In genomic region chr1:12148958-12149790, GRCh38 we compare ENCODE assay signal across 13 cellular contexts. TPM values are rescaled to one million over a fixed set of nuclear protein-coding genes. Genes with fewer than 3 reads are reported as not detected.
DNase-seq lines count a peak whose midpoint lies in the region; ATAC-seq and TF ChIP-seq lines count a peak whose summit lies in the region.
"Had no signal": no experiment of that assay in that cellular context is flagged by ENCODE, and none has a peak within 500 bp of the region (broad histone marks: within the 10 kb centered on the region; RNA-seq: fewer than 3 reads in every experiment).

No MANE protein-coding gene starts in this region.

- peak; percentile 15 for DNase-seq in DMS79 treated with DMSO at 0.1 percent for 48 hours (lab: John Stamatoyannopoulos, UW)
- DNase-seq in DMS79 (lab: John Stamatoyannopoulos, UW) = no peak
- DNase-seq in HL-60 (ENCODE audit: low read depth in 1 of 2, low spot score in 1 of 2) = no peak
- DNase-seq in choroid plexus epithelial cell (ENCODE audit: low read depth) = peak; percentile 65
- no peak for DNase-seq in gastrocnemius medialis
- DNase-seq in DMS 273 treated with DMSO at 0.1 percent for 48 hours (lab: John Stamatoyannopoulos, UW) = no peak
- DNase-seq: SHP77, substantia nigra had no signal

- ATAC-seq in gastrocnemius medialis (no peak), gastroesophageal sphincter (no peak), HG03521 (IDR thresholded peaks at IDR 0.05; ENCODE audit: unreplicated experiment) (no peak)

- H3K4me3 ChIP-seq in HL-60 (replicated peaks; ENCODE audit: insufficient read depth, low read length) (no peak overlapping the region), choroid plexus epithelial cell (ENCODE audit: low read depth, low read length) (no peak overlapping the region), gastrocnemius medialis (no peak overlapping the region), gastroesophageal sphincter (no peak overlapping the region)
- H3K4me3 ChIP-seq: cardiac muscle cell, mucosa of descending colon had no signal

- no peaks in the 10 kb centered on the region for H3K36me3 ChIP-seq in gastrocnemius medialis
- no peaks in the 10 kb centered on the region for H3K36me3 ChIP-seq in gastroesophageal sphincter
- H3K36me3 ChIP-seq: cardiac muscle cell had no signal

- H3K4me1 ChIP-seq in gastrocnemius medialis = peaks cover 4 to 17% of the 10 kb centered on the region in 2 donors
- H3K4me1 ChIP-seq in gastroesophageal sphincter = peaks cover 0 to 33% (median under 1%) of the 10 kb centered on the region in 3 donors

- H3K27me3 ChIP-seq in HL-60 (ENCODE audit: insufficient read depth, poor library complexity, severe bottlenecking) (no peaks in the 10 kb centered on the region), gastrocnemius medialis (no peaks in the 10 kb centered on the region), gastroesophageal sphincter (no peaks in the 10 kb centered on the region)
- H3K27me3 ChIP-seq: cardiac muscle cell had no signal

- intact Hi-C loops in gastrocnemius medialis (cut with DNase I; ENCODE audit: low total_unique reads) = no loop called here

- H3K9me3 ChIP-seq in gastrocnemius medialis (no peaks in the 10 kb centered on the region), gastroesophageal sphincter (peaks cover 0 to 6% (median 0%) of the 10 kb centered on the region in 3 donors)
- H3K9me3 ChIP-seq: mucosa of descending colon had no signal

- TF ChIP-seq CTCF in HL-60 (IDR thresholded peaks at IDR 0.05; ENCODE audit: insufficient read depth, low read length) (no peak), choroid plexus epithelial cell (conservative IDR thresholded peaks at IDR 0.05; ENCODE audit: low read depth, low read length) (no peak), gastrocnemius medialis (IDR thresholded peaks at IDR 0.05 in 4 of 5, conservative IDR thresholded peaks at IDR 0.05 in 1 of 5) (no peak), gastroesophageal sphincter (IDR thresholded peaks at IDR 0.05) (no peak)

- no peak for TF ChIP-seq POLR2A in gastrocnemius medialis (IDR thresholded peaks at IDR 0.05)
- TF ChIP-seq POLR2A in gastroesophageal sphincter (IDR thresholded peaks at IDR 0.05) = no peak

- 29 to 73% methylated on average over 2 to 4 of the region's 5 CpGs for WGBS in gastroesophageal sphincter (ENCODE audit: low coverage in 1 of 2), 2 donors

- H3K27ac ChIP-seq in HL-60 (replicated peaks) (peak overlapping the region; percentile 78), gastrocnemius medialis (peak overlapping the region; percentile 56 to 72 (median 68)), gastroesophageal sphincter (peak overlapping the region in 2 of 4 donors; percentile 61 to 63)
- H3K27ac ChIP-seq: 22Rv1, cardiac muscle cell had no signal

- in situ Hi-C loops in gastrocnemius medialis (cut with MboI; ENCODE audit: low sequenced_read_pairs in 4 of 4) = no loop called here

- no peak for TF ChIP-seq EP300 in gastroesophageal sphincter (IDR thresholded peaks at IDR 0.05)

RNA-seq across cellular contexts. Expression of gene TNFRSF1B, which starts 17.6 kb away (rescaled TPM):
- total RNA-seq in gastrocnemius medialis (10 to 100 TPM; 14.0 to 29.5 (median 18.8) TPM), gastroesophageal sphincter (10 to 100 TPM; 10.9 to 34.9 (median 31.0) TPM)

Comparison
In these comparisons a context has a peak if more than half of its experiments do, and no peak if none do; other contexts are left out.
1. DNase-seq: peak in DMS79 treated with DMSO at 0.1 percent for 48 hours (single experiment) and choroid plexus epithelial cell (single experiment); none in DMS79 (single experiment), HL-60 (0 of 2), gastrocnemius medialis (0 of 2) and DMS 273 treated with DMSO at 0.1 percent for 48 hours (single experiment).